ENCODE assay signal across 1 cellular context in the genomic region with DNA sequence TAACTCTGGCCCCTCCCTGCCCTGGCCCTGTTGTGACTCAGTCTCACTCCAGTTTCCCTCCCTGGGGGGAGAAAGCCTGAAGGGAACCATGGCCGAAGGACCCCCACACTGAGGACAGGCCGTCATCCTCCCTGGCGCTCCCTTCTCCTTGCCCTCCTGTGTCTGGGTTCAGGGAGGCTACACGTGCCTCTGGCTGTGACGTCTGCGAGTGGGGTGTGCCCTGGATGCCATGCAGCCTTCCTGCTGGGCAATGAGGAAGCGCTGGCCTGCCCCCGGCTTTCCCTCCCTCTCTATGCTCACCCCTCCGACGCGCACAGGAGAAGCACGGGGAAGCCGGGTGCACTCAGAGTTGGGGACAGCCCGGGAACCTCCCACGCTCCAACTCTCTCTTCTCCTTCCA.
TF ChIP-seq lines count a peak whose summit lies in the region.

No MANE protein-coding gene starts in this region.

TF ChIP-seq in H1, 55 proteins besides CTCF, POLR2A, EP300 and RAD21:
- no peak for TF ChIP-seq SP2 (IDR thresholded peaks at IDR 0.05; ENCODE audit: low read length)
- TF ChIP-seq TAF1 (IDR thresholded peaks at IDR 0.05; ENCODE audit: low read depth, low read length) = no peak
- no peak for TF ChIP-seq JUN (IDR thresholded peaks at IDR 0.05; ENCODE audit: low read depth, low read length)
- no peak for TF ChIP-seq CTBP2 (IDR thresholded peaks at IDR 0.05; ENCODE audit: borderline replicate concordance, insufficient read depth, insufficient read length, low read length)
- no peak for TF ChIP-seq KDM1A (IDR thresholded peaks at IDR 0.05; ENCODE audit: borderline replicate concordance, low read length)
- no peak for TF ChIP-seq CREB1 (IDR thresholded peaks at IDR 0.05)
- no peak for TF ChIP-seq ATF2 (IDR thresholded peaks at IDR 0.05; ENCODE audit: low read length)
- TF ChIP-seq TAF7 (optimal IDR thresholded peaks at IDR 0.05; ENCODE audit: borderline replicate concordance, low read depth, low read length) = no peak
- TF ChIP-seq CBX5 (IDR thresholded peaks at IDR 0.05; ENCODE audit: low read depth, low read length) = no peak
- no peak for TF ChIP-seq CEBPB (IDR thresholded peaks at IDR 0.05; ENCODE audit: low read depth, low read length)
- TF ChIP-seq, protein P1, sequence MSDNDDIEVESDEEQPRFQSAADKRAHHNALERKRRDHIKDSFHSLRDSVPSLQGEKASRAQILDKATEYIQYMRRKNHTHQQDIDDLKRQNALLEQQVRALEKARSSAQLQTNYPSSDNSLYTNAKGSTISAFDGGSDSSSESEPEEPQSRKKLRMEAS (IDR thresholded peaks at IDR 0.05) = peak; percentile 39; the same call in 1 of the 2 replicates
- TF ChIP-seq, protein P2, sequence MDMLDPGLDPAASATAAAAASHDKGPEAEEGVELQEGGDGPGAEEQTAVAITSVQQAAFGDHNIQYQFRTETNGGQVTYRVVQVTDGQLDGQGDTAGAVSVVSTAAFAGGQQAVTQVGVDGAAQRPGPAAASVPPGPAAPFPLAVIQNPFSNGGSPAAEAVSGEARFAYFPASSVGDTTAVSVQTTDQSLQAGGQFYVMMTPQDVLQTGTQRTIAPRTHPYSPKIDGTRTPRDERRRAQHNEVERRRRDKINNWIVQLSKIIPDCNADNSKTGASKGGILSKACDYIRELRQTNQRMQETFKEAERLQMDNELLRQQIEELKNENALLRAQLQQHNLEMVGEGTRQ (IDR thresholded peaks at IDR 0.05; ENCODE audit: low read length) = no peak
- TF ChIP-seq SIRT6 (IDR thresholded peaks at IDR 0.05; ENCODE audit: low read length) = no peak
- TF ChIP-seq E2F6 (IDR thresholded peaks at IDR 0.05) = 0 out of 2 replicates have a peak, but pooled peaks have one; percentile 36
